ENCODE assay signal across 8 cellular contexts in the genomic region with DNA sequence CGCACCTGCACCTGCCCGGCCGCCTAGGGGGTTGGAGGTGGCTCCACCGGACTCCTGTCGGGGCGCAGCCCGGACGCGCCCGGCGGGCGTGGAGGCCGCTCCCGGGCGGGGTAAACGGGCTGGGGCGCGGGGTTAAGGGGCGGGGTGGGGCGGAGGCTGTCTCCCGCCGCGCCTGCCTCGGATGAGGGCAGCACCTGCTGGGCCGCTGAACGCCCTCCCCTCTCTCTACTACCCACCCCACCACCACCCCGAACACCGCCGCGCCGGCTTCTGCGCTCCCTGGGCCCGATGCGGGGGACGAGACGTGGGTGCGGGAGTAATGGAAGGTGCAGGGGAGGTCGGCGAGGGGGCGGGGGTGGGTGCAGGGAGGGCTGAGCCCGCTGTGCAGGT.
DNase-seq lines count a peak whose midpoint lies in the region; ATAC-seq, FAIRE-seq and TF ChIP-seq lines count a peak whose summit lies in the region.

No MANE protein-coding gene starts in this region.

- POLR2A ChIA-PET in CD4-positive, alpha-beta T cell (lab: Charles Lee), result interaction anchor here (1.2 kb wide), 1 partner anchor 19 kb away, joined by 4 read pairs; no protein-coding TSS in a partner anchor
- POLR2A ChIA-PET in HEK293 (lab: Yijun Ruan, JAX), result no interaction called here
- POLR2A ChIA-PET in GM10248 (lab: Yijun Ruan, JAX), result no interaction called here

- H3K27ac Mint-ChIP-seq in CD4-positive, alpha-beta T cell, result peak overlapping the region; percentile 60

- intact Hi-C loops in CD4-positive, alpha-beta T cell (cut with DNase I, micrococcal nuclease), result loop anchor here (10.0 kb wide), 2 partner anchors 88 to 228 kb away; partner anchors contain the start of gene ID2 (in 1 of the 2)
- intact Hi-C loops in kidney (cut with DNase I), result no loop called here

- H3K27me3 Mint-ChIP-seq in CD4-positive, alpha-beta T cell, result no peaks in the 10 kb centered on the region
- H3K27me3 Mint-ChIP-seq in activated T-cell treated with anti-CD3 and anti-CD28 coated beads, Interleukin-2, amount 50 U/mL, for 4 hours (ENCODE audit: low read depth), result peaks cover 5% of the 10 kb centered on the region

- peak overlapping the region; percentile 87 for H3K4me3 Mint-ChIP-seq in CD4-positive, alpha-beta T cell
- peak overlapping the region; percentile 76 for H3K4me3 Mint-ChIP-seq in activated T-cell treated with anti-CD3 and anti-CD28 coated beads, Interleukin-2, amount 50 U/mL, for 4 hours

- ATAC-seq in CD4-positive, alpha-beta T cell (ENCODE audit: poor library complexity), result peak; percentile 64
- peak; percentile 49 to 56 for ATAC-seq in activated T-cell treated with anti-CD3 and anti-CD28 coated beads, Interleukin-2, amount 50 U/mL, for 4 hours

- peak overlapping the region; percentile 37 for H3K27ac ChIP-seq in CD4-positive, alpha-beta T cell (ENCODE audit: low read depth, low read length)
- no peak overlapping the region for H3K27ac ChIP-seq in HEK293 (ENCODE audit: extremely low read depth, low read depth, low read length)
- H3K27ac ChIP-seq in kidney (ENCODE audit: low read depth in 2 of 2, low read length in 2 of 2), result no peak overlapping the region

- H3K36me3 Mint-ChIP-seq in CD4-positive, alpha-beta T cell (ENCODE audit: low read depth), result no peaks in the 10 kb centered on the region
- H3K36me3 Mint-ChIP-seq in activated T-cell treated with anti-CD3 and anti-CD28 coated beads, Interleukin-2, amount 50 U/mL, for 4 hours (ENCODE audit: insufficient read depth), result no peaks in the 10 kb centered on the region

- FAIRE-seq in kidney (lab: Jason Lieb, UNC), result no peak

- H3K4me3 ChIP-seq in HEK293 (ENCODE audit: low read depth, low read length) (no peak overlapping the region), kidney (ENCODE audit: low read length in 2 of 2) (peak overlapping the region in 1 of 2 donors; percentile 43)

- H3K36me3 ChIP-seq in HEK293 (ENCODE audit: control insufficient read depth in 2 of 2, insufficient read depth in 1 of 2, low read length in 2 of 2), result no peaks in the 10 kb centered on the region
- H3K36me3 ChIP-seq in kidney (ENCODE audit: control insufficient read depth in 1 of 2, insufficient read depth in 2 of 2, low read length in 2 of 2), result no peaks in the 10 kb centered on the region

- no peaks in the 10 kb centered on the region for H3K27me3 ChIP-seq in CD4-positive, alpha-beta T cell (ENCODE audit: control insufficient read depth, insufficient read depth, low read length)

- no peak for TF ChIP-seq CTCF in CD4-positive, alpha-beta T cell (IDR thresholded peaks at IDR 0.05)
- TF ChIP-seq CTCF in HEK293 (tag by site-specific recombination; IDR thresholded peaks at IDR 0.05) (no peak), kidney (IDR thresholded peaks at IDR 0.05; ENCODE audit: borderline replicate concordance, extremely low read depth, insufficient read depth) (no peak), GM10248 (IDR thresholded peaks at IDR 0.05; ENCODE audit: control extremely low read depth, extremely low read depth, low read depth, missing control alignments) (no peak)

- H3K9me3 ChIP-seq in CD4-positive, alpha-beta T cell (ENCODE audit: control insufficient read depth, low read length), result no peaks in the 10 kb centered on the region
- H3K9me3 ChIP-seq in HEK293 (ENCODE audit: control insufficient read depth, insufficient read depth, low read depth, low read length) (no peaks in the 10 kb centered on the region), kidney (ENCODE audit: control insufficient read depth in 1 of 2, low read length in 2 of 2) (no peaks in the 10 kb centered on the region)

- CTCF ChIA-PET in CD4-positive, alpha-beta T cell (lab: Charles Lee), result no interaction called here
- CTCF ChIA-PET in HEK293 (lab: Yijun Ruan, JAX) (no interaction called here), GM10248 (lab: Yijun Ruan, JAX) (no interaction called here)

- H3K9ac ChIP-seq in kidney (ENCODE audit: low read length in 2 of 2), result peak overlapping the region in 1 of 2 donors; percentile 46

- H3K4me1 ChIP-seq in HEK293 (ENCODE audit: control insufficient read depth, insufficient read depth, low read length), result no peaks in the 10 kb centered on the region
- H3K4me1 ChIP-seq in kidney (ENCODE audit: control insufficient read depth in 1 of 2, insufficient read depth in 1 of 2, low read depth in 1 of 2, low read length in 2 of 2), result no peaks in the 10 kb centered on the region

- peak in 1 of 10 experiments; percentile 13 for DNase-seq in CD4-positive, alpha-beta T cell
- no peak for DNase-seq in activated T-cell treated with anti-CD3 and anti-CD28 coated beads, Interleukin-2, amount 50 U/mL, for 4 hours
- peak; percentile 79 for DNase-seq in kidney
- no peak for DNase-seq in EL
- DNase-seq in GM10248 (ENCODE audit: extremely low spot score), result no peak
- DNase-seq in AG08396 (ENCODE audit: low spot score), result no peak
- no peak for DNase-seq in NAMALWA (ENCODE audit: low spot score)

- H3K9me3 Mint-ChIP-seq in CD4-positive, alpha-beta T cell, result no peaks in the 10 kb centered on the region
- no peaks in the 10 kb centered on the region for H3K9me3 Mint-ChIP-seq in activated T-cell treated with anti-CD3 and anti-CD28 coated beads, Interleukin-2, amount 50 U/mL, for 4 hours

- H3K4me1 Mint-ChIP-seq in CD4-positive, alpha-beta T cell (ENCODE audit: low read depth), result peaks cover 25% of the 10 kb centered on the region
- peaks cover 35% of the 10 kb centered on the region for H3K4me1 Mint-ChIP-seq in activated T-cell treated with anti-CD3 and anti-CD28 coated beads, Interleukin-2, amount 50 U/mL, for 4 hours (ENCODE audit: low read depth)

TF ChIP-seq in HEK293, 187 proteins besides CTCF, POLR2A, EP300 and RAD21:
- TF ChIP-seq KLF1 (tag by site-specific recombination; IDR thresholded peaks at IDR 0.05), result peak; percentile 38; the same call in 1 of the 2 replicates
- TF ChIP-seq BCL11A (tag by site-specific recombination; IDR thresholded peaks at IDR 0.05; ENCODE audit: low read depth), result no peak
TF ChIP-seq in HEK293: peak in this region for 1.
